In the genomic region with DNA sequence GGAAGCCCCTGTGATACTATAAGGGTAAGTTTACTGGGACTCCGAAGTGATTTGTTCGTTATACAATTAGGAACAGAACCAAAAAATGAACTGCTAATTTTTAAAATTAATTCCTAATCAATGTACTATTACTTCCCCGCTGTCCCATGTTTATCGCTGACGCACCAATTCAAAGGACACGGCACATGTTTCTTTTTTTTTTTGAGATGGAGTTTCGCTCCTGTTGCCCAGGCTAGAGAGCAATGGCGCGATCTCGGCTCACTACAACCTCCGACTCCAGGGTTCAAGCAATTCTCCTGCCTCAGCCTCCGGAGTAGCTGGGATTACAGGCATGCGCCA, we compare ENCODE assay signal across 8 cellular contexts. TPM values are rescaled to one million over a fixed set of nuclear protein-coding genes. Genes with fewer than 3 reads are reported as not detected.
DNase-seq lines count a peak whose midpoint lies in the region; ATAC-seq and TF ChIP-seq lines count a peak whose summit lies in the region.

No MANE protein-coding gene starts in this region.

- DNase-seq in Caco-2 (no peak), RWPE1 (ENCODE audit: low spot score) (no peak), epithelial cell of prostate (ENCODE audit: low read depth, low spot score) (no peak), ovary (no peak), NCI-H69 (lab: John Stamatoyannopoulos, UW) (no peak), NCI-H345 (lab: John Stamatoyannopoulos, UW) (no peak), HK-2 (ENCODE audit: unreplicated experiment) (no peak)

- TSS peak; percentile 40 for BruUV-seq in Caco-2 (replicated peaks; lab: Mats Ljungman, UMichigan)

- H3K9me3 ChIP-seq in Caco-2 (no peaks in the 10 kb centered on the region), ovary (no peaks in the 10 kb centered on the region)

- ATAC-seq in HG03457 (IDR thresholded peaks at IDR 0.05; ENCODE audit: unreplicated experiment) = no peak

- H3K36me3 ChIP-seq in Caco-2 (ENCODE audit: control insufficient read depth, insufficient read depth, low read length) (no peaks in the 10 kb centered on the region), ovary (no peaks in the 10 kb centered on the region)

- CTCF ChIA-PET in Caco-2 (lab: Charles Lee) = interaction anchor here (0.9 to 1.2 kb wide), 5 partner anchors 11 to 109 kb away, joined by 3 to 13 read pairs (median 3); a partner anchor contains a TSS
- CTCF ChIA-PET in RWPE1 (lab: Yijun Ruan, JAX) = interaction anchor here (0.7 kb wide), 1 partner anchor 229 kb away, joined by 3 read pairs; no protein-coding TSS in a partner anchor

- peak overlapping the region; percentile 100 for H3K27ac Mint-ChIP-seq in Caco-2 (ENCODE audit: unreplicated experiment)

- H3K4me1 ChIP-seq in Caco-2 (peaks cover 4% of the 10 kb centered on the region; the same call in 1 of the 2 replicates), ovary (ENCODE audit: insufficient read depth) (no peaks in the 10 kb centered on the region)

- H3K9me3 Mint-ChIP-seq in Caco-2 (ENCODE audit: unreplicated experiment) = peaks cover 10% of the 10 kb centered on the region

- H3K4me3 Mint-ChIP-seq in Caco-2 (ENCODE audit: unreplicated experiment) = peak overlapping the region; percentile 89

- H3K4me3 ChIP-seq in Caco-2 (ENCODE audit: low read depth, low read length) = peak overlapping the region; percentile 76
- H3K4me3 ChIP-seq in ovary = peak overlapping the region; percentile 69

- POLR2A ChIA-PET in Caco-2 (lab: Charles Lee) (interaction anchor here (1.1 kb wide), 2 partner anchors 42 to 206 kb away, joined by 5 to 8 read pairs; a partner anchor contains a TSS), RWPE1 (lab: Yijun Ruan, JAX; ENCODE audit: low non-redundant PET) (interaction anchor here (1.0 kb wide), 1 partner anchor 20 kb away, joined by 4 read pairs; a partner anchor contains a TSS)

- intact Hi-C loops in Caco-2 (cut with micrococcal nuclease; ENCODE audit: unreplicated experiment) (loop anchor here (1.0 to 10.0 kb wide), 8 partner anchors 20 to 1355 kb away; a partner anchor contains a TSS), ovary (cut with DNase I) (loop anchor here in 1 of 4 donors (1.0 kb wide), 1 partner anchor 20 kb away; a partner anchor contains a TSS)

- TF ChIP-seq POLR2A in ovary (IDR thresholded peaks at IDR 0.05) = no peak

- H3K4me1 Mint-ChIP-seq in Caco-2 (ENCODE audit: low read depth, unreplicated experiment) = peaks cover 20% of the 10 kb centered on the region

- peaks cover 4% of the 10 kb centered on the region for H3K27me3 Mint-ChIP-seq in Caco-2 (ENCODE audit: insufficient read depth, unreplicated experiment)

- no peak for TF ChIP-seq EP300 in ovary (IDR thresholded peaks at IDR 0.05)

- H3K36me3 Mint-ChIP-seq in Caco-2 (ENCODE audit: insufficient read depth, unreplicated experiment) = peaks cover 36% of the 10 kb centered on the region

- peak overlapping the region; percentile 98 for H3K27ac ChIP-seq in RWPE1
- H3K27ac ChIP-seq in epithelial cell of prostate = peak overlapping the region; percentile 96
- H3K27ac ChIP-seq in ovary = peak overlapping the region; percentile 98 to 100

- 80 to 84% (median 81%) methylated on average over 13 of the region's 13 CpGs for WGBS in ovary, 3 donors

- H3K27me3 ChIP-seq in Caco-2 (replicated peaks; ENCODE audit: control insufficient read depth, insufficient read depth, low read length) (no peaks in the 10 kb centered on the region), ovary (no peaks in the 10 kb centered on the region)

- no peak for TF ChIP-seq CTCF in Caco-2 (IDR thresholded peaks at IDR 0.05; ENCODE audit: insufficient read depth in 1 of 2, low read depth in 1 of 2, low read length in 1 of 2, severe bottlenecking in 1 of 2, unreplicated experiment in 1 of 2)
- no peak for TF ChIP-seq CTCF in RWPE1 (conservative IDR thresholded peaks at IDR 0.05; ENCODE audit: low read depth)
- no peak for TF ChIP-seq CTCF in ovary (IDR thresholded peaks at IDR 0.05)

RNA-seq across cellular contexts. Expression of a gene that starts 1.5 kb away (rescaled TPM):
- total RNA-seq in Caco-2 (2022) (8.7 and 15.1 TPM in 2 replicates), ovary (10 to 100 TPM; 11.9 to 23.6 (median 16.3) TPM)
- 10 to 100 TPM; 10.9 to 35.3 TPM for polyA plus RNA-seq in ovary

RNA-seq across cellular contexts. Expression of a gene that starts 20.0 kb away (rescaled TPM):
- 74.2 and 75.8 TPM in 2 replicates for total RNA-seq in Caco-2 (2022)
- total RNA-seq in ovary = 100 to 1,000 TPM in 2 of 7 donors, 10 to 100 TPM in 5; 58.9 to 113 (median 96.5) TPM
- 10 to 100 TPM; 59.9 to 87.2 TPM for polyA plus RNA-seq in ovary
